8 cellular contexts compared by ENCODE assay signal in the genomic region with DNA sequence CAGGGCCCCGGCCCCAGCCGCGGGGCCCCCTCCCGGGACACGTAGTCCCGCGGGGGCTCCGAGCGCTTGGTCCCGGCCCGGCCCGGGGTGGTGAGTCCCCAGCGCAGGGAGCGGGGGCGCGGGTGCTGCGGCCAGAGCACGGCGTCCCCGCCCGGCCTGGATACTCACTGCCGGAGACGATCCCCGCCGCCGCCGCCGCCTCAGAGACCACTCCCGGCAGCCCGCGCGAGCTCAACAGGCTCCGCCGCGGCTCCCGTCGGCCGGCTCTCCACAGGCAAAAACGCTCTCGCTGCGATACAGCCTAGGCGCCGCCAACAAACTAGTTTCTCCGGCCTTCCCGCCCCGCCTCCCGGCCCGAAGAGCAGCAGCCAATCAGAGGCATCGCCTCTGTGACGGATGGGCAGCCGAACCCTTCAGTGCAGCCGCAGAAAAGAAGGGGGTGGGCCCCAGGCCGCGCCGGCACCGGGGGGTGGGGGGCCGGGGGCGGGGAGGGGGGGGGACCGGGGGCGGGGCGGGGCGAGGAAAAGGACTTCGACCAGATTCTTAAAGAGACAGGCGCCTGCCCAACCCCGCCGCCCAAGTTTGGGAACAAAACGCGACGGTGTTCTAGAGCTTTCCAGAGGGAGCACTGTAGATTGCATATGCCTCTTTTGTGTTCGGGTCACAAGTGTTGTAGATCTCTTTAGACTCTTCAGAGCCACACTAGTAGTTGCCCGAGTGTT. TPM values are rescaled to one million over a fixed set of nuclear protein-coding genes. Genes with fewer than 3 reads are reported as not detected.
A peak's percentile ranks its signal among the peaks of the same experiment; 100 is the strongest.
DNase-seq lines count a peak whose midpoint lies in the region; ATAC-seq, FAIRE-seq and TF ChIP-seq lines count a peak whose summit lies in the region.

A gene with protein sequence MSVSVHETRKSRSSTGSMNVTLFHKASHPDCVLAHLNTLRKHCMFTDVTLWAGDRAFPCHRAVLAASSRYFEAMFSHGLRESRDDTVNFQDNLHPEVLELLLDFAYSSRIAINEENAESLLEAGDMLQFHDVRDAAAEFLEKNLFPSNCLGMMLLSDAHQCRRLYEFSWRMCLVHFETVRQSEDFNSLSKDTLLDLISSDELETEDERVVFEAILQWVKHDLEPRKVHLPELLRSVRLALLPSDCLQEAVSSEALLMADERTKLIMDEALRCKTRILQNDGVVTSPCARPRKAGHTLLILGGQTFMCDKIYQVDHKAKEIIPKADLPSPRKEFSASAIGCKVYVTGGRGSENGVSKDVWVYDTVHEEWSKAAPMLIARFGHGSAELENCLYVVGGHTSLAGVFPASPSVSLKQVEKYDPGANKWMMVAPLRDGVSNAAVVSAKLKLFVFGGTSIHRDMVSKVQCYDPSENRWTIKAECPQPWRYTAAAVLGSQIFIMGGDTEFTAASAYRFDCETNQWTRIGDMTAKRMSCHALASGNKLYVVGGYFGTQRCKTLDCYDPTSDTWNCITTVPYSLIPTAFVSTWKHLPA (minus strand): TSS at position 328 of the 722 bp plus-strand sequence. CDS start 25,115 bp downstream, outside the sequence.

- peaks cover 36% of the 10 kb centered on the region for H3K79me2 ChIP-seq in smooth muscle cell (ENCODE audit: low read depth)

- ATAC-seq in GM18873 (IDR thresholded peaks at IDR 0.05; ENCODE audit: low FRiP score, unreplicated experiment) (peak; percentile 93), HG03135 (IDR thresholded peaks at IDR 0.05; ENCODE audit: unreplicated experiment) (peak; percentile 99)

- H3K4me3 ChIP-seq in WERI-Rb-1 (ENCODE audit: low read depth, low read length) = peak within 1 kb of the TSS; percentile 70
- peak within 1 kb of the TSS; percentile 53 for H3K4me3 ChIP-seq in bronchial epithelial cell (ENCODE audit: low read depth, low read length)
- H3K4me3 ChIP-seq in smooth muscle cell = peak within 1 kb of the TSS; percentile 84

- FAIRE-seq in bronchial epithelial cell (lab: Jason Lieb, UNC) = no peak

- H3K4me1 ChIP-seq in smooth muscle cell (ENCODE audit: low read depth) = peaks cover 7% of the 10 kb centered on the region

- no peaks in the 10 kb centered on the region for H3F3A ChIP-seq in smooth muscle cell (ENCODE audit: low read depth)

- peak within 1 kb of the TSS; percentile 91 for H3K4me2 ChIP-seq in smooth muscle cell

- WGBS in smooth muscle cell (ENCODE audit: low lambda C conversion rate) = 3% methylated on average over 40 of the region's 71 CpGs

- H3K9ac ChIP-seq in smooth muscle cell (ENCODE audit: low read depth) = peak within 1 kb of the TSS; percentile 83

- H4K20me1 ChIP-seq in smooth muscle cell (ENCODE audit: low read depth) = peaks cover 42% of the 10 kb centered on the region

- H3K27ac ChIP-seq in WERI-Rb-1 (peak within 1 kb of the TSS; percentile 85), smooth muscle cell (ENCODE audit: low read depth) (peak within 1 kb of the TSS; percentile 79)

- 0 out of 2 replicates have a peak, but pooled peaks cover 2% of the 10 kb centered on the region for H3K36me3 ChIP-seq in WERI-Rb-1
- H3K36me3 ChIP-seq in bronchial epithelial cell (ENCODE audit: control insufficient read depth, insufficient read depth, low read length) = no peaks in the 10 kb centered on the region
- H3K36me3 ChIP-seq in smooth muscle cell (ENCODE audit: low read depth) = no peaks in the 10 kb centered on the region

- H3K9me3 ChIP-seq in WERI-Rb-1 (ENCODE audit: severe bottlenecking) (no peaks in the 10 kb centered on the region), smooth muscle cell (replicated peaks; ENCODE audit: low read depth) (no peaks in the 10 kb centered on the region)

- DNase-seq in ACHN (peak; percentile 91), NCI-H2196 (lab: John Stamatoyannopoulos, UW; ENCODE audit: unreplicated experiment) (peak; percentile 81), WERI-Rb-1 (peak; percentile 96), bronchial epithelial cell (ENCODE audit: low read depth) (peak; percentile 84), iPS-NIHi7 (ENCODE audit: extremely low spot score) (peak; percentile 99), smooth muscle cell (lab: John Stamatoyannopoulos, UW; ENCODE audit: unreplicated experiment) (peak; percentile 81)

- in situ Hi-C loops in ACHN (cut with HindIII; ENCODE audit: low pct_ligation_motif_present, low pct_unique_long_range_greater_than_20kb, low sequenced_read_pairs) = no loop called here

- no peaks in the 10 kb centered on the region for H3K27me3 ChIP-seq in WERI-Rb-1 (ENCODE audit: insufficient read depth, low read depth, severe bottlenecking)
- H3K27me3 ChIP-seq in bronchial epithelial cell (ENCODE audit: control insufficient read depth, insufficient read depth, low read length) = no peaks in the 10 kb centered on the region
- no peaks in the 10 kb centered on the region for H3K27me3 ChIP-seq in smooth muscle cell (ENCODE audit: low read depth)

- TF ChIP-seq CTCF in WERI-Rb-1 (IDR thresholded peaks at IDR 0.05; ENCODE audit: low read depth, low read length) (no peak), bronchial epithelial cell (IDR thresholded peaks at IDR 0.05; ENCODE audit: insufficient read depth, low read length, severe bottlenecking) (no peak), smooth muscle cell (IDR thresholded peaks at IDR 0.05; ENCODE audit: borderline replicate concordance, insufficient read depth, poor library complexity, severe bottlenecking) (no peak)

- H2AFZ ChIP-seq in smooth muscle cell (ENCODE audit: low read depth) = peak within 1 kb of the TSS; percentile 92

RNA-seq across cellular contexts. Expression of the gene that starts here (rescaled TPM):
- 4.7 and 5.6 TPM in 2 replicates for total RNA-seq in bronchial epithelial cell
- 5.0 and 10.1 TPM in 2 replicates for total RNA-seq in smooth muscle cell
- 5.1 and 6.7 TPM in 2 replicates for polyA plus RNA-seq in smooth muscle cell

Comparison
In these comparisons a context has a peak if more than half of its experiments do, and no peak if none do; other contexts are left out.
1. Peak in every context shown above with its lines: DNase-seq, ATAC-seq, H3K4me3 ChIP-seq and H3K27ac ChIP-seq.